ENCODE assay signal across 34 cellular contexts in genomic region chr12:111254106-111254505, GRCh38.
"Had no signal": no experiment of that assay in that cellular context is flagged by ENCODE, and none has a peak within 500 bp of the region (broad histone marks: within the 10 kb centered on the region; RNA-seq: fewer than 3 reads in every experiment).

No MANE protein-coding gene starts in this region.

- H3K4me3 ChIP-seq: MG63 had no signal

- H3K36me3 ChIP-seq: MG63 had no signal

- DNase-seq: Kasumi-1, MG63, MM.1S, MV-4-11, NCI-H1048, NCI-H1092, NCI-H1092 treated with DMSO at 0.1 percent for 48 hours, NCI-H1105, NCI-H1105 treated with DMSO at 0.1 percent for 48 hours, NCI-H1417, NCI-H1417 treated with DMSO at 0.1 percent for 48 hours, NCI-H1436, NCI-H1436 treated with DMSO at 0.1 percent for 48 hours, NCI-H146, NCI-H1694, NCI-H1694 treated with DMSO at 0.1 percent for 48 hours, NCI-H187, NCI-H187 treated with DMSO at 0.1 percent for 48 hours, NCI-H1930, NCI-H2029, NCI-H2029 treated with DMSO at 0.1 percent for 48 hours, NCI-H2081, NCI-H2081 treated with DMSO at 0.1 percent for 48 hours, NCI-H2107, NCI-H2171, NCI-H2227 treated with DMSO at 0.1 percent for 48 hours, NCI-H226, NCI-H345, NCI-H446, NCI-H446 treated with DMSO at 0.1 percent for 48 hours, NCI-H510A, NCI-H510A treated with DMSO at 0.1 percent for 48 hours, NCI-H524, NCI-H524 treated with DMSO at 0.1 percent for 48 hours had no signal

- H3K9me3 ChIP-seq: MG63 had no signal
